In the genomic region with DNA sequence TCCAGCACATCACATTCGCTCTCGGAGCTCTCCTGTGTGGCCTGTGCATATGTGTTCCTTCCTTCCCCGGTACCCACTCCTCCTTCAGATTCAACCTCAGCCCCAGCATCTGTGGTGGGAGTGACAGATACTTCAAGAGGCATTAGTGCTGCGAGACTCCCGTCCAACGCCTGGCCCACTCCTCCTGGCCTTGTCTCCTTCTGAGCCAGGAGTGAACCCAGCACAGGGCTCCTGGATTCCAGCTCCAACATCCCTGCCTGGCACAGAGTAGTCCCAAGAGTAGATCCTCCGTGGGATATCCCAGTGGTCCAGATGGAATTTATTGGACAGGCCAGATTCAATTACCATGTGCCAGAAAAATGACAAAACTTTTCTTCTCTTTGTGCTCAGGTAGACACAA, we compare ENCODE assay signal across 10 cellular contexts. TPM values are rescaled to one million over a fixed set of nuclear protein-coding genes. Genes with fewer than 3 reads are reported as not detected.
DNase-seq lines count a peak whose midpoint lies in the region; ATAC-seq lines count a peak whose summit lies in the region.
"Had no signal": no experiment of that assay in that cellular context is flagged by ENCODE, and none has a peak within 500 bp of the region (broad histone marks: within the 10 kb centered on the region; RNA-seq: fewer than 3 reads in every experiment).

No MANE protein-coding gene starts in this region.

- H3K27ac Mint-ChIP-seq in IgD-negative memory B cell: peak overlapping the region; percentile 92 to 97 (median 97)
- H3K27ac Mint-ChIP-seq: activated T-helper 2 cell treated with anti-CD3 and anti-CD28 coated beads, Interferon-gamma antibody, Interleukin-2, Interleukin-4, amounts not matched to agents 10 μg/mL and 5 μg/mL and 100 μg/mL, durations not matched to agents 14 hours and 24 hours and 36 hours had no signal

- no peak overlapping the region for H2AK5ac ChIP-seq in neuronal stem cell (ENCODE audit: low read depth, low read length)

- peaks cover 0 to 8% (median 5%) of the 10 kb centered on the region in 11 experiments; a peak in 11 of 22 replicates for H3K9me3 ChIP-seq in BLaER1 treated with 17β-estradiol and CSF1 and Interleukin-3, amounts not matched to agents 10 nM and 100 nM (replicated peaks in 1 of 11)
- peaks cover 0 to 4% of the 10 kb centered on the region in 2 donors for H3K9me3 ChIP-seq in neuronal stem cell (replicated peaks in 1 of 2; ENCODE audit: control insufficient read depth in 2 of 2, insufficient read depth in 1 of 2, low read depth in 1 of 2, low read length in 2 of 2)

- no peak overlapping the region for H2BK12ac ChIP-seq in neuronal stem cell (ENCODE audit: low read length)

- no peak overlapping the region for H4K8ac ChIP-seq in neuronal stem cell (ENCODE audit: low read depth, low read length)

- peaks cover 64 to 83% (median 80%) of the 10 kb centered on the region in 10 experiments for H3K4me1 ChIP-seq in BLaER1 treated with 17β-estradiol and CSF1 and Interleukin-3, amounts not matched to agents 10 nM and 100 nM
- H3K4me1 ChIP-seq in neuronal stem cell (ENCODE audit: control insufficient read depth in 2 of 2, insufficient read depth in 1 of 2, low read depth in 1 of 2, low read length in 2 of 2): peaks cover 5 to 7% of the 10 kb centered on the region in 2 donors

- no peak overlapping the region for H3K4ac ChIP-seq in neuronal stem cell (ENCODE audit: low read length)

- peaks cover 4 to 18% (median 15%) of the 10 kb centered on the region in 11 experiments; a peak in 19 of 22 replicates for H4K20me1 ChIP-seq in BLaER1 treated with 17β-estradiol and CSF1 and Interleukin-3, amounts not matched to agents 10 nM and 100 nM

- H2BK5ac ChIP-seq in neuronal stem cell (ENCODE audit: low read length): no peak overlapping the region

- no peak overlapping the region for H4K91ac ChIP-seq in neuronal stem cell (ENCODE audit: low read depth, low read length, poor library complexity)

- H3K36me3 Mint-ChIP-seq in IgD-negative memory B cell: no peaks in the 10 kb centered on the region

- peak overlapping the region; percentile 69 to 95 (median 85) for H3K4me2 ChIP-seq in BLaER1 treated with 17β-estradiol and CSF1 and Interleukin-3, amounts not matched to agents 10 nM and 100 nM
- no peak overlapping the region for H3K4me2 ChIP-seq in neuronal stem cell (ENCODE audit: insufficient read depth, low read length, poor library complexity, severe bottlenecking)

- no peak for ATAC-seq in HG03095 (IDR thresholded peaks at IDR 0.05; ENCODE audit: unreplicated experiment)
- no peak for ATAC-seq in HG02588 (IDR thresholded peaks at IDR 0.05; ENCODE audit: unreplicated experiment)

- peak overlapping the region in 10 of 11 experiments; percentile 53 to 93 (median 86); a peak in 21 of 22 replicates for H3K27ac ChIP-seq in BLaER1 treated with 17β-estradiol and CSF1 and Interleukin-3, amounts not matched to agents 10 nM and 100 nM
- H3K27ac ChIP-seq in cingulate gyrus (ENCODE audit: low read depth, low read length) (peak overlapping the region; percentile 85), neuronal stem cell (replicated peaks; ENCODE audit: low read length) (no peak overlapping the region)

- peaks cover 0 to 2% (median 0%) of the 10 kb centered on the region in 3 donors for H3K9me3 Mint-ChIP-seq in IgD-negative memory B cell
- H3K9me3 Mint-ChIP-seq: activated T-helper 2 cell treated with anti-CD3 and anti-CD28 coated beads, Interferon-gamma antibody, Interleukin-2, Interleukin-4, amounts not matched to agents 10 μg/mL and 5 μg/mL and 100 μg/mL, durations not matched to agents 14 hours and 24 hours and 36 hours had no signal

- no peak overlapping the region for H2BK120ac ChIP-seq in neuronal stem cell (ENCODE audit: low read depth, low read length)

- DNase-seq in neuronal stem cell (ENCODE audit: low spot score): no peak
- DNase-seq in UCSD-AML1 (lab: John Stamatoyannopoulos, UW; ENCODE audit: unreplicated experiment): no peak
- no peak for DNase-seq in cerebellum (ENCODE audit: low spot score)
- DNase-seq: NCI-H510A treated with DMSO at 0.1 percent for 48 hours had no signal

- H3K36me3 ChIP-seq in BLaER1 treated with 17β-estradiol and CSF1 and Interleukin-3, amounts not matched to agents 10 nM and 100 nM: peaks cover 0 to 16% (median 15%) of the 10 kb centered on the region in 11 experiments; a peak in 14 of 22 replicates
- H3K36me3 ChIP-seq in neuronal stem cell (replicated peaks in 1 of 2; ENCODE audit: control insufficient read depth in 2 of 2, insufficient read depth in 2 of 2, low read length in 2 of 2): peaks cover 4 to 16% of the 10 kb centered on the region in 2 donors

- H3K4me1 Mint-ChIP-seq in IgD-negative memory B cell: peaks cover 35 to 49% (median 35%) of the 10 kb centered on the region in 3 donors

- peak overlapping the region; percentile 35 to 90 (median 74) for H3K4me3 Mint-ChIP-seq in IgD-negative memory B cell

- no peak overlapping the region for H2BK15ac ChIP-seq in neuronal stem cell (ENCODE audit: low read length)

- peak overlapping the region; percentile 60 for H3K14ac ChIP-seq in neuronal stem cell (ENCODE audit: low read length)

- no peaks in the 10 kb centered on the region for H3K27me3 Mint-ChIP-seq in IgD-negative memory B cell

- WGBS in neuronal stem cell (ENCODE audit: extremely low coverage in 2 of 2, insufficient read length in 2 of 2, insufficient replicate concordance in 1 of 2), 2 donors: no CpG with 5 or more reads among the region's 7 CpGs

- H3K9ac ChIP-seq in BLaER1 treated with 17β-estradiol and CSF1 and Interleukin-3, amounts not matched to agents 10 nM and 100 nM: peak overlapping the region in 10 of 11 experiments; percentile 17 to 75 (median 66); a peak in 18 of 22 replicates
- H3K9ac ChIP-seq in neuronal stem cell (ENCODE audit: low read depth, low read length, poor library complexity): no peak overlapping the region

- H3K79me1 ChIP-seq in neuronal stem cell (ENCODE audit: low read depth, low read length): peaks cover 6% of the 10 kb centered on the region

- H3K4me3 ChIP-seq in BLaER1 treated with 17β-estradiol and CSF1 and Interleukin-3, amounts not matched to agents 10 nM and 100 nM: peak overlapping the region in 3 of 10 experiments; percentile 21 to 39 (median 31); a peak in 7 of 20 replicates
- H3K4me3 ChIP-seq in neuronal stem cell (ENCODE audit: low read length in 2 of 2): no peak overlapping the region

- no peaks in the 10 kb centered on the region for H3K27me3 ChIP-seq in BLaER1 treated with 17β-estradiol and CSF1 and Interleukin-3, amounts not matched to agents 10 nM and 100 nM
- no peaks in the 10 kb centered on the region for H3K27me3 ChIP-seq in neuronal stem cell (ENCODE audit: control insufficient read depth in 3 of 3, insufficient read depth in 3 of 3, low read depth in 1 of 3, low read length in 3 of 3)

- H3K23ac ChIP-seq in neuronal stem cell (ENCODE audit: low read depth, low read length, poor library complexity): no peak overlapping the region

- H2AFZ ChIP-seq in neuronal stem cell (ENCODE audit: low read length): no peak overlapping the region

- H3K18ac ChIP-seq in neuronal stem cell (ENCODE audit: low read length): peak overlapping the region; percentile 16

RNA-seq across cellular contexts. Expression of gene SACS, which starts 55.9 kb away (rescaled TPM):
- polyA plus RNA-seq in IgD-negative memory B cell: 4.2 TPM
- 19.9 TPM for polyA plus RNA-seq in neuronal stem cell (2013, experiment 1 of 2)
- 19.4 TPM for polyA plus RNA-seq in neuronal stem cell (2013, experiment 2 of 2)
- 103 TPM for total RNA-seq in cerebellum
